Comparison of ENCODE assay signal across 8 cellular contexts in the genomic region with DNA sequence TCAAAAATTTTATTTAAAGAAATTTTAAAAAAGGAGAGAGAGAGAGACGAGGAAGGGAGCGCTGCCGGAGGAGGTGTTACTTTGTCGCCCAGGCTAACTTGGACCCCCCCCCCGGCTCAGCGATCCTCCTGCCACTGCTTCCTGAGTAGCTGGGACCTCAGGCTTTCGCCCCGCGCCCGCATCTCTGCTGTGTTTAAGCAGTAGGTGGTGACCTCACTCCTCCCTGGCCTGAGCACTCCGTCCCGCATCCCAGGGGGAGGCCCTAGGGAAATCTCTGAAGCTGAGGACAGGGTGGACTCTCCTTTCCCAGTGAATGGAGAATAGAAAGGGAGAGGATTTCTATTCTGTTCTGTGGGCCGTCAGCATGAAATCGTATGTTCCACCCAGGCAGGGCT. TPM values are rescaled to one million over a fixed set of nuclear protein-coding genes. Genes with fewer than 3 reads are reported as not detected.
DNase-seq lines count a peak whose midpoint lies in the region; TF ChIP-seq lines count a peak whose summit lies in the region.

No MANE protein-coding gene starts in this region.

- H2AFZ ChIP-seq in GM23248: peak overlapping the region; percentile 95

- H3K9me3 Mint-ChIP-seq in brain: peaks cover 0 to 21% (median 6%) of the 10 kb centered on the region in 5 experiments

- H3K4me2 ChIP-seq in GM23248 (ENCODE audit: unreplicated experiment): peak overlapping the region; percentile 89

- H3K36me3 ChIP-seq in GM23248 (ENCODE audit: low read depth): no peaks in the 10 kb centered on the region

- H4K20me1 ChIP-seq in GM23248 (ENCODE audit: insufficient read depth): no peaks in the 10 kb centered on the region

- peaks cover 32% of the 10 kb centered on the region for H3K4me1 Mint-ChIP-seq in brain

- H3K9ac ChIP-seq in GM23248: peak overlapping the region; percentile 88

- peaks cover 40% of the 10 kb centered on the region for H3K79me2 ChIP-seq in GM23248 (ENCODE audit: insufficient read depth)

- H3K27me3 ChIP-seq in GM23248 (replicated peaks; ENCODE audit: insufficient read depth): no peaks in the 10 kb centered on the region

- no peaks in the 10 kb centered on the region for H3F3A ChIP-seq in GM23248 (ENCODE audit: insufficient read depth)

- H3K4me3 ChIP-seq in AG09309 (ENCODE audit: control insufficient read depth, low read depth, low read length): peak overlapping the region; percentile 80
- peak overlapping the region; percentile 97 for H3K4me3 ChIP-seq in GM23248

- peak overlapping the region; percentile 69 to 89 (median 75) for H3K27ac Mint-ChIP-seq in brain

- DNase-seq in AG09309 (ENCODE audit: low read depth): no peak
- DNase-seq in GM23248: peak; percentile 73
- DNase-seq in SK-N-DZ (ENCODE audit: low spot score): peak; percentile 58
- DNase-seq in islet precursor cell: peak; percentile 88
- DNase-seq in stimulated activated CD4-positive, alpha-beta T cell treated with anti-CD3 and anti-CD28 coated beads, Interleukin-4, amount 100 ng/mL, for 1 hour: peak; percentile 34
- no peak for DNase-seq in glomerular visceral epithelial cell (ENCODE audit: extremely low spot score)
- no peak for DNase-seq in inferior parietal cortex (ENCODE audit: extremely low spot score)

- peak overlapping the region; percentile 87 to 90 (median 88) for H3K4me3 Mint-ChIP-seq in brain

- in situ Hi-C loops in GM23248 (cut with MboI): no loop called here

- 1 to 3% methylated on average over 14 of the region's 14 CpGs for WGBS in GM23248 (ENCODE audit: low coverage in 1 of 2, low lambda C conversion rate in 2 of 2, missing lambda C conversion rate in 2 of 2), 2 experiments

- H3K27me3 Mint-ChIP-seq in brain: peaks cover 8% of the 10 kb centered on the region

- H3K9me3 ChIP-seq in GM23248 (ENCODE audit: low read depth): no peaks in the 10 kb centered on the region

- no peaks in the 10 kb centered on the region for H3K9me2 ChIP-seq in GM23248 (ENCODE audit: insufficient read depth)

- H3K27ac ChIP-seq in GM23248: peak overlapping the region; percentile 63

- no peak for TF ChIP-seq CTCF in AG09309 (IDR thresholded peaks at IDR 0.05; ENCODE audit: control insufficient read depth, insufficient read depth, low read depth, low read length, missing control alignments)
- no peak for TF ChIP-seq CTCF in brain (conservative IDR thresholded peaks at IDR 0.05)

- peaks cover 8% of the 10 kb centered on the region for H3K36me3 Mint-ChIP-seq in brain

- 0 out of 2 replicates have a peak, but pooled peaks cover 6% of the 10 kb centered on the region for H3K4me1 ChIP-seq in GM23248 (ENCODE audit: insufficient read depth)

RNA-seq across cellular contexts. Expression of gene ZNF845, which starts 0.5 kb away (rescaled TPM):
- 5.2 and 7.5 TPM in 2 replicates for total RNA-seq in GM23248 (2014; rRNA removed; shearing (Covaris generic))
- polyA plus RNA-seq in GM23248 (2016; fragmentation: Nextera tagmentation; extraction: Ambion mirVana) (3.1 and 3.5 TPM in 2 replicates), brain (ENCODE audit: insufficient read depth, low read depth, low replicate concordance) (0.73 TPM)
- 2.7 and 2.8 TPM in 2 replicates for polyA plus RNA-seq in SK-N-DZ (2014; cell fraction: cytosol; rRNA removed)
- 1.3 and 1.4 TPM in 2 replicates for polyA plus RNA-seq in SK-N-DZ (2014; cell fraction: nucleus; rRNA removed)

RNA-seq across cellular contexts. Expression of gene ZNF525, which starts 32.4 kb away (rescaled TPM):
- 3.6 and 7.6 TPM in 2 replicates for total RNA-seq in GM23248 (2014; rRNA removed; shearing (Covaris generic))
- polyA plus RNA-seq in GM23248 (2016; fragmentation: Nextera tagmentation; extraction: Ambion mirVana) (1.9 and 2.0 TPM in 2 replicates), brain (ENCODE audit: insufficient read depth, low read depth, low replicate concordance) (1.1 TPM)
- polyA plus RNA-seq in SK-N-DZ (2014; cell fraction: cytosol; rRNA removed): 3.9 and 4.8 TPM in 2 replicates
- 4.6 and 8.4 TPM in 2 replicates for polyA plus RNA-seq in SK-N-DZ (2014; cell fraction: nucleus; rRNA removed)

Comparison
In these comparisons a context has a peak if more than half of its experiments do, and no peak if none do; other contexts are left out.
1. DNase-seq: peak in GM23248 (single experiment), SK-N-DZ (single experiment), islet precursor cell (single experiment) and stimulated activated CD4-positive, alpha-beta T cell treated with anti-CD3 and anti-CD28 coated beads, Interleukin-4, amount 100 ng/mL, for 1 hour (single experiment); none in AG09309 (single experiment), glomerular visceral epithelial cell (single experiment) and inferior parietal cortex (single experiment).